In genomic region chr12:65968359-65968758, GRCh38 we compare ENCODE assay signal across 1 cellular context.
TF ChIP-seq lines count a peak whose summit lies in the region.

No MANE protein-coding gene starts in this region.

TF ChIP-seq in SK-N-SH, 30 proteins besides CTCF, POLR2A, EP300 and RAD21 (continued from another document):
- no peak for TF ChIP-seq REST (IDR thresholded peaks at IDR 0.05; ENCODE audit: low read depth, low read length)
